1 cellular context compared by ENCODE assay signal in genomic region chr6:145756170-145756662, GRCh38.
TF ChIP-seq lines count a peak whose summit lies in the region.

No MANE protein-coding gene starts in this region.

TF ChIP-seq in HepG2, 621 proteins besides CTCF, POLR2A, EP300 and RAD21:
- TF ChIP-seq ATF7 (IDR thresholded peaks at IDR 0.05) (0 out of 2 replicates have a peak, but pooled peaks have one; percentile 10), ATF7 (CRISPR knock-in tag; IDR thresholded peaks at IDR 0.05) (no peak), ATF4 (CRISPR knock-in tag; IDR thresholded peaks at IDR 0.05) (peak in 1 of 2 experiments; percentile 21; a peak in 1 of 4 replicates), ZZZ3 (CRISPR knock-in tag; IDR thresholded peaks at IDR 0.05; ENCODE audit: borderline replicate concordance) (no peak)
TF ChIP-seq in HepG2: peak in this region for 2.
